26 cellular contexts compared by ENCODE assay signal in the genomic region with DNA sequence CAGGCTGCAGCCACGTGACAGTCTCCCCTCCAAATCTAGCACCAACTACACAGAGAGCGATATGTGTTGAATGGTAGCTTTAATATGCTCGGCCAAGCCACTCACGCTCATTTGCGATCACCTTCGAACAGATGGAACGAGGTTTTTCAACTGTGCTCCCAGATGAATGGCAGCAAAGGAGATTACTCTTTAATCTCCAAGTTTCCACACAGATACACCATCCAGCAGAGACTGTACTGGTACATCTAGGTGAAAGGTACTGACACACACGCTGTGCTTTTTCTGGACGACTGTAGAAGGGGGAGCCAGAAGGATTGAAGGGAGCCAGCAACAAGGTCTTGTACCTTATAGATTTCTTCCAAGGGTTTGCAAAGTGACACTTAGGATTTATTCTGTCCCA.
"Had no signal": no experiment of that assay in that cellular context is flagged by ENCODE, and none has a peak within 500 bp of the region (broad histone marks: within the 10 kb centered on the region; RNA-seq: fewer than 3 reads in every experiment).

No MANE protein-coding gene starts in this region.

- ATAC-seq: activated CD4-positive, CD25-positive, alpha-beta regulatory T cell treated with anti-CD3 and anti-CD28 coated beads, Interleukin-2, amount 50 U/mL, for 24 hours; foreskin keratinocyte; stimulated activated naive B cell treated with anti-CD40 and anti-IgM and Interleukin-4, amounts not matched to agents 10 μg/mL and 1 μg/mL and 100 μg/mL, for 72 hours; upper lobe of right lung had no signal

- H3K9me3 ChIP-seq: esophagus muscularis mucosa, neutrophil, sigmoid colon, suprapubic skin, tibial artery, upper lobe of right lung had no signal

- H3K27ac ChIP-seq: brain microvascular endothelial cell, esophagus muscularis mucosa, foreskin keratinocyte, neutrophil, sigmoid colon, suprapubic skin, tibial artery, upper lobe of right lung had no signal

- H3K4me3 ChIP-seq: esophagus muscularis mucosa, sigmoid colon, suprapubic skin, tibial artery, upper lobe of right lung had no signal

- H3K36me3 ChIP-seq: brain microvascular endothelial cell, sigmoid colon, suprapubic skin had no signal

- FAIRE-seq: astrocyte had no signal

- DNase-seq: activated CD4-positive, alpha-beta T cell treated with anti-CD3 and anti-CD28 coated beads for 48 hours; activated CD4-positive, alpha-beta T cell treated with anti-CD3 and anti-CD28 coated beads, Interleukin-2, amount 50 U/mL, for 48 hours; activated CD8-positive, alpha-beta memory T cell treated with anti-CD3 and anti-CD28 coated beads for 24 hours; activated effector memory CD4-positive, alpha-beta T cell treated with anti-CD3 and anti-CD28 coated beads, Interleukin-2, amount 50 U/mL, for 16 hours; activated naive CD4-positive, alpha-beta T cell treated with anti-CD3 and anti-CD28 coated beads, Interleukin-2, amount 10 ng/mL, durations not matched to agents 7 days and 5 days; activated T-cell treated with anti-CD3 and anti-CD28 coated beads, Interleukin-2, amount 50 U/mL, for 1 hour; amniotic stem cell; central memory CD4-positive, alpha-beta T cell; endodermal cell; foreskin keratinocyte; islet precursor cell; naive B cell; nephron progenitor cell; sigmoid colon; stimulated activated CD4-positive, alpha-beta T cell treated with anti-CD3 and anti-CD28 coated beads, Interleukin-15, amount 100 ng/mL, for 24 hours; stimulated activated CD4-positive, alpha-beta T cell treated with anti-CD3 and anti-CD28 coated beads, Interleukin-2, amount 100 ng/mL, for 24 hours; stimulated activated naive B cell treated with anti-CD40 and anti-IgM and Interleukin-4, amounts not matched to agents 10 μg/mL and 1 μg/mL and 100 μg/mL, for 72 hours; T-helper 1 cell; tibial artery; upper lobe of right lung had no signal

- H3K27me3 ChIP-seq: brain microvascular endothelial cell, esophagus muscularis mucosa, foreskin keratinocyte, neutrophil, sigmoid colon, suprapubic skin, tibial artery, upper lobe of right lung had no signal
